In genomic region chr11:39668640-39669039, GRCh38 we compare ENCODE assay signal across 26 cellular contexts.
DNase-seq lines count a peak whose midpoint lies in the region; ATAC-seq and TF ChIP-seq lines count a peak whose summit lies in the region.
"Had no signal": no experiment of that assay in that cellular context is flagged by ENCODE, and none has a peak within 500 bp of the region (broad histone marks: within the 10 kb centered on the region; RNA-seq: fewer than 3 reads in every experiment).

No MANE protein-coding gene starts in this region.

- BruUV-seq in MCF 10A (replicated peaks; lab: Mats Ljungman, UMichigan) = no TSS peak

- H3K27ac Mint-ChIP-seq in MCF 10A (ENCODE audit: low read depth, unreplicated experiment) (peak overlapping the region; percentile 50), endodermal cell (no peak overlapping the region)
- H3K27ac Mint-ChIP-seq: B cell; dendritic cell treated with granulocyte-macrophage colony-stimulating factor and Interleukin-4, amounts not matched to agents 40 ng/mL and 50 ng/mL, for 4 days; HFFc6 had no signal

- CTCF ChIA-PET in MCF 10A (lab: Yijun Ruan, JAX) = no interaction called here

- no peak for TF ChIP-seq POLR2A in breast epithelium (IDR thresholded peaks at IDR 0.05)

- H3K27me3 Mint-ChIP-seq in MCF 10A (ENCODE audit: insufficient read depth, unreplicated experiment) = no peaks in the 10 kb centered on the region
- no peaks in the 10 kb centered on the region for H3K27me3 Mint-ChIP-seq in endodermal cell (ENCODE audit: insufficient read depth)
- H3K27me3 Mint-ChIP-seq: B cell; dendritic cell treated with granulocyte-macrophage colony-stimulating factor and Interleukin-4, amounts not matched to agents 40 ng/mL and 50 ng/mL, for 4 days had no signal

- intact Hi-C loops in MCF 10A (cut with micrococcal nuclease) (no loop called here), breast epithelium (cut with DNase I; ENCODE audit: low total_unique reads) (no loop called here), upper lobe of right lung (cut with DNase I) (no loop called here)

- peaks cover 9% of the 10 kb centered on the region for H3K4me1 Mint-ChIP-seq in MCF 10A (ENCODE audit: insufficient read depth, unreplicated experiment)
- H3K4me1 Mint-ChIP-seq in endodermal cell = peaks cover 3% of the 10 kb centered on the region
- H3K4me1 Mint-ChIP-seq: B cell had no signal

- POLR2A ChIA-PET in MCF 10A (lab: Yijun Ruan, JAX) = no interaction called here

- H3K9me3 ChIP-seq in breast epithelium = peaks cover 5 to 11% of the 10 kb centered on the region in 2 donors
- H3K9me3 ChIP-seq in SJSA1 (replicated peaks) = 0 out of 2 replicates have a peak, but pooled peaks cover 3% of the 10 kb centered on the region
- H3K9me3 ChIP-seq in endodermal cell (ENCODE audit: control insufficient read depth, low read length) = peaks cover 10% of the 10 kb centered on the region
- H3K9me3 ChIP-seq in upper lobe of right lung = no peaks in the 10 kb centered on the region
- H3K9me3 ChIP-seq: prostate gland, SJCRH30 had no signal

- H3K4me3 Mint-ChIP-seq in MCF 10A (ENCODE audit: unreplicated experiment) = no peak overlapping the region
- H3K4me3 Mint-ChIP-seq in endodermal cell = no peak overlapping the region
- H3K4me3 Mint-ChIP-seq: B cell; dendritic cell treated with granulocyte-macrophage colony-stimulating factor and Interleukin-4, amounts not matched to agents 40 ng/mL and 50 ng/mL, for 4 days; HFFc6 had no signal

- DNase-seq in MCF 10A (ENCODE audit: unreplicated experiment) (peak; percentile 77), breast epithelium (ENCODE audit: low spot score in 2 of 2) (no peak), SJSA1 (ENCODE audit: low read depth in 1 of 2, low spot score in 2 of 2) (peak in 1 of 2 experiments; percentile 59), fibroblast of peridontal ligament (ENCODE audit: extremely low read depth) (peak; percentile 13), endodermal cell (no peak), NCI-H446 (lab: John Stamatoyannopoulos, UW) (no peak), upper lobe of right lung (no peak), RKO (ENCODE audit: low spot score) (no peak)
- DNase-seq: 8988T; activated CD4-positive, alpha-beta T cell treated with anti-CD3 and anti-CD28 coated beads for 4 hours; activated naive CD4-positive, alpha-beta T cell treated with Interleukin-2 at 50 U/mL for 16 hours; activated T-cell treated with anti-CD3 and anti-CD28 coated beads, Interleukin-2, amount 50 U/mL, for 48 hours; central memory CD4-positive, alpha-beta T cell; glutamatergic neuron; HFFc6; left cardiac atrium; NCI-H1105 treated with DMSO at 0.1 percent for 48 hours; NCI-H2081; NCI-H226; NCI-H774; SJCRH30; T-helper 1 cell had no signal

- H3K27ac ChIP-seq in breast epithelium (no peak overlapping the region), SJSA1 (peak overlapping the region; percentile 70), endodermal cell (ENCODE audit: low read depth, low read length) (no peak overlapping the region), upper lobe of right lung (no peak overlapping the region)
- H3K27ac ChIP-seq: KMS-11, prostate gland, SJCRH30 had no signal

- H3K4me1 ChIP-seq in breast epithelium (no peaks in the 10 kb centered on the region), SJSA1 (replicated peaks) (peaks cover 10% of the 10 kb centered on the region), endodermal cell (ENCODE audit: control insufficient read depth, insufficient read depth, low read length) (no peaks in the 10 kb centered on the region), upper lobe of right lung (no peaks in the 10 kb centered on the region)
- H3K4me1 ChIP-seq: prostate gland, SJCRH30 had no signal

- TF ChIP-seq CTCF in MCF 10A (IDR thresholded peaks at IDR 0.05; ENCODE audit: unreplicated experiment) (no peak), breast epithelium (IDR thresholded peaks at IDR 0.05) (no peak), endodermal cell (conservative IDR thresholded peaks at IDR 0.05) (no peak), upper lobe of right lung (IDR thresholded peaks at IDR 0.05) (no peak)

- H3K36me3 ChIP-seq in breast epithelium = no peaks in the 10 kb centered on the region
- no peaks in the 10 kb centered on the region for H3K36me3 ChIP-seq in SJSA1
- no peaks in the 10 kb centered on the region for H3K36me3 ChIP-seq in endodermal cell (ENCODE audit: control insufficient read depth, insufficient read depth, low read length)
- H3K36me3 ChIP-seq in upper lobe of right lung = no peaks in the 10 kb centered on the region
- H3K36me3 ChIP-seq: prostate gland, SJCRH30 had no signal

- 50 to 69% methylated on average over 2 to 4 of the region's 4 CpGs for WGBS in endodermal cell (ENCODE audit: insufficient coverage in 1 of 2, insufficient read length in 1 of 2), 2 experiments

- no peak overlapping the region for H3K9ac ChIP-seq in endodermal cell (ENCODE audit: extremely low read depth, low read length, poor library complexity, severe bottlenecking)
- H3K9ac ChIP-seq: KMS-11 had no signal

- H3K9me3 Mint-ChIP-seq in MCF 10A (ENCODE audit: unreplicated experiment) = no peaks in the 10 kb centered on the region
- H3K9me3 Mint-ChIP-seq in endodermal cell = peaks cover 9% of the 10 kb centered on the region

- no peak for ATAC-seq in upper lobe of right lung
- ATAC-seq: left cardiac atrium had no signal

- H3K27me3 ChIP-seq in breast epithelium (no peaks in the 10 kb centered on the region), SJSA1 (replicated peaks) (no peaks in the 10 kb centered on the region), endodermal cell (ENCODE audit: control insufficient read depth, insufficient read depth, low read length, poor library complexity, severe bottlenecking) (no peaks in the 10 kb centered on the region), upper lobe of right lung (no peaks in the 10 kb centered on the region)
- H3K27me3 ChIP-seq: SJCRH30 had no signal

- H3K36me3 Mint-ChIP-seq in MCF 10A (ENCODE audit: insufficient read depth, unreplicated experiment) = no peaks in the 10 kb centered on the region
- no peaks in the 10 kb centered on the region for H3K36me3 Mint-ChIP-seq in endodermal cell (ENCODE audit: low read depth)

- no peak overlapping the region for H3K4me3 ChIP-seq in breast epithelium
- H3K4me3 ChIP-seq in SJSA1 = no peak overlapping the region
- H3K4me3 ChIP-seq in endodermal cell (ENCODE audit: low read length) = no peak overlapping the region
- no peak overlapping the region for H3K4me3 ChIP-seq in upper lobe of right lung
- H3K4me3 ChIP-seq: prostate gland, SJCRH30 had no signal

Comparison
In these comparisons a context has a peak if more than half of its experiments do, and no peak if none do; other contexts are left out.
1. DNase-seq: peak in MCF 10A (single experiment) and fibroblast of peridontal ligament (single experiment); none in breast epithelium (0 of 2), endodermal cell (single experiment), NCI-H446 (0 of 2), upper lobe of right lung (single experiment) and RKO (single experiment).